Comparison of ENCODE assay signal across 15 cellular contexts in genomic region chr18:63132819-63133200, GRCh38.
A peak's percentile ranks its signal among the peaks of the same experiment; 100 is the strongest.
DNase-seq lines count a peak whose midpoint lies in the region; ATAC-seq and TF ChIP-seq lines count a peak whose summit lies in the region.
"Had no signal": no experiment of that assay in that cellular context is flagged by ENCODE, and none has a peak within 500 bp of the region (broad histone marks: within the 10 kb centered on the region; RNA-seq: fewer than 3 reads in every experiment).

No MANE protein-coding gene starts in this region.

- H3K4me3 ChIP-seq in psoas muscle, result no peak overlapping the region
- H3K4me3 ChIP-seq: esophagus muscularis mucosa, left lung had no signal

- TF ChIP-seq CTCF in psoas muscle (IDR thresholded peaks at IDR 0.05), result no peak

- peak; percentile 85 for ATAC-seq in esophagus mucosa
- ATAC-seq in psoas muscle, result peak; percentile 50 to 72 (median 68)
- no peak for ATAC-seq in GM19395 (IDR thresholded peaks at IDR 0.05; ENCODE audit: unreplicated experiment)
- ATAC-seq: left lung had no signal

- H3K4me1 ChIP-seq in psoas muscle, result peaks cover 26% of the 10 kb centered on the region

- no peaks in the 10 kb centered on the region for H3K27me3 ChIP-seq in psoas muscle (ENCODE audit: insufficient read depth in 3 of 3, low read length in 2 of 3)
- H3K27me3 ChIP-seq: esophagus muscularis mucosa, left lung had no signal

- no peaks in the 10 kb centered on the region for H3K36me3 ChIP-seq in psoas muscle (ENCODE audit: insufficient read depth in 1 of 2, low read depth in 1 of 2)
- H3K36me3 ChIP-seq: left lung had no signal

- 27 to 43% (median 34%) methylated on average over 8 of the region's 8 CpGs for WGBS in psoas muscle, 3 donors

- intact Hi-C loops in psoas muscle (cut with DNase I), result loop anchor here in 1 of 2 donors (5.0 to 10.0 kb wide), 2 partner anchors 132 to 184 kb away; partner anchors contain the start of gene BCL2

- no peaks in the 10 kb centered on the region for H3K9me3 ChIP-seq in psoas muscle
- H3K9me3 ChIP-seq: esophagus muscularis mucosa, left lung had no signal

- H3K27ac ChIP-seq in psoas muscle, result peak overlapping the region; percentile 72
- H3K27ac ChIP-seq: left lung had no signal

- DNase-seq in NCI-H2029 (lab: John Stamatoyannopoulos, UW) (peak; percentile 31), NCI-H2029 treated with DMSO at 0.1 percent for 48 hours (lab: John Stamatoyannopoulos, UW) (no peak), NCI-H510A treated with DMSO at 0.1 percent for 48 hours (lab: John Stamatoyannopoulos, UW) (peak; percentile 83), psoas muscle (peak in 1 of 2 donors; percentile 57), Kasumi-1 (lab: John Stamatoyannopoulos, UW) (no peak)
- DNase-seq in stimulated activated naive CD4-positive, alpha-beta T cell treated with Interleukin-2 at 50 U/mL for 16 hours (lab: John Stamatoyannopoulos, UW), result no peak
- DNase-seq: left lung; NCI-H446; stimulated activated CD4-positive, alpha-beta T cell treated with anti-CD3 and anti-CD28 coated beads, Interleukin-1b, Interleukin-23, amount 100 ng/mL, for 48 hours; stimulated activated CD8-positive, alpha-beta memory T cell treated with anti-CD3 and anti-CD28 coated beads, Interleukin-4, amount 100 ng/mL, for 48 hours; T-helper 1 cell; trophoblast cell had no signal

Comparison
In these comparisons a context has a peak if more than half of its experiments do, and no peak if none do; other contexts are left out.
1. DNase-seq: peak in NCI-H2029 (single experiment) and NCI-H510A treated with DMSO at 0.1 percent for 48 hours (single experiment); none in NCI-H2029 treated with DMSO at 0.1 percent for 48 hours (single experiment), stimulated activated naive CD4-positive, alpha-beta T cell treated with Interleukin-2 at 50 U/mL for 16 hours (single experiment) and Kasumi-1 (0 of 2).